4 cellular contexts compared by ENCODE assay signal in genomic region chr9:22954550-22954949, GRCh38.
TF ChIP-seq lines count a peak whose summit lies in the region.

No MANE protein-coding gene starts in this region.

TF ChIP-seq in HepG2, 621 proteins besides CTCF, POLR2A, EP300 and RAD21:
- TF ChIP-seq PAXIP1 (CRISPR knock-in tag; conservative IDR thresholded peaks at IDR 0.05): no peak
- TF ChIP-seq CEBPB (IDR thresholded peaks at IDR 0.05; ENCODE audit: borderline replicate concordance, low read depth, low read length): peak; percentile 62; the same call in 1 of the 2 replicates
TF ChIP-seq in HepG2: peak in this region for 1.

TF ChIP-seq in IMR-90, 13 proteins besides CTCF, POLR2A, EP300 and RAD21:
- TF ChIP-seq CEBPB (IDR thresholded peaks at IDR 0.05; ENCODE audit: low read depth, low read length) (peak; percentile 86), MAZ (IDR thresholded peaks at IDR 0.05; ENCODE audit: borderline replicate concordance, low read depth, low read length) (no peak)

TF ChIP-seq in H1, 55 proteins besides CTCF, POLR2A, EP300 and RAD21:
- TF ChIP-seq HDAC2 (IDR thresholded peaks at IDR 0.05; ENCODE audit: borderline replicate concordance in 1 of 2, low read depth in 2 of 2, low read length in 2 of 2) (no peak), SUZ12 (IDR thresholded peaks at IDR 0.05; ENCODE audit: low read length) (no peak), CREB1 (IDR thresholded peaks at IDR 0.05) (no peak), CEBPB (IDR thresholded peaks at IDR 0.05; ENCODE audit: low read depth, low read length) (peak; percentile 69; the same call in 1 of the 2 replicates)
- TF ChIP-seq, protein P1, sequence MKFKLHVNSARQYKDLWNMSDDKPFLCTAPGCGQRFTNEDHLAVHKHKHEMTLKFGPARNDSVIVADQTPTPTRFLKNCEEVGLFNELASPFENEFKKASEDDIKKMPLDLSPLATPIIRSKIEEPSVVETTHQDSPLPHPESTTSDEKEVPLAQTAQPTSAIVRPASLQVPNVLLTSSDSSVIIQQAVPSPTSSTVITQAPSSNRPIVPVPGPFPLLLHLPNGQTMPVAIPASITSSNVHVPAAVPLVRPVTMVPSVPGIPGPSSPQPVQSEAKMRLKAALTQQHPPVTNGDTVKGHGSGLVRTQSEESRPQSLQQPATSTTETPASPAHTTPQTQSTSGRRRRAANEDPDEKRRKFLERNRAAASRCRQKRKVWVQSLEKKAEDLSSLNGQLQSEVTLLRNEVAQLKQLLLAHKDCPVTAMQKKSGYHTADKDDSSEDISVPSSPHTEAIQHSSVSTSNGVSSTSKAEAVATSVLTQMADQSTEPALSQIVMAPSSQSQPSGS (IDR thresholded peaks at IDR 0.05; ENCODE audit: low read length): no peak

TF ChIP-seq in GM12891, 5 proteins besides CTCF, POLR2A, EP300 and RAD21:
- TF ChIP-seq TAF1 (IDR thresholded peaks at IDR 0.05; ENCODE audit: low read depth, low read length) (no peak), PAX5 (IDR thresholded peaks at IDR 0.05; ENCODE audit: insufficient read depth, low read length, severe bottlenecking) (no peak), POU2F2 (IDR thresholded peaks at IDR 0.05; ENCODE audit: low read depth, low read length) (no peak), POLR2AphosphoS5 (IDR thresholded peaks at IDR 0.05; ENCODE audit: low read depth, low read length) (no peak), SPI1 (IDR thresholded peaks at IDR 0.05; ENCODE audit: low read depth, low read length) (no peak)
